In genomic region chr4:73335717-73336116, GRCh38 we compare ENCODE assay signal across 2 cellular contexts.
TF ChIP-seq lines count a peak whose summit lies in the region.

No MANE protein-coding gene starts in this region.

TF ChIP-seq in H1, 55 proteins besides CTCF, POLR2A, EP300 and RAD21 (continued from another document):
- TF ChIP-seq BCL11A (IDR thresholded peaks at IDR 0.05; ENCODE audit: low read depth in 2 of 2, low read length in 2 of 2) (no peak), NANOG (IDR thresholded peaks at IDR 0.05; ENCODE audit: insufficient read depth, low read depth, low read length, poor library complexity, severe bottlenecking) (no peak), SUZ12 (IDR thresholded peaks at IDR 0.05; ENCODE audit: low read length) (no peak), KDM4A (IDR thresholded peaks at IDR 0.05; ENCODE audit: low read depth, low read length, severe bottlenecking) (no peak), CBX8 (IDR thresholded peaks at IDR 0.05; ENCODE audit: borderline replicate concordance, low read depth, low read length) (no peak), PHF8 (conservative IDR thresholded peaks at IDR 0.05; ENCODE audit: low read depth, low read length) (no peak), TAF7 (optimal IDR thresholded peaks at IDR 0.05; ENCODE audit: borderline replicate concordance, low read depth, low read length) (no peak), SIX5 (IDR thresholded peaks at IDR 0.05; ENCODE audit: low read depth, low read length) (no peak), SRF (IDR thresholded peaks at IDR 0.05; ENCODE audit: low read depth, low read length) (no peak)

TF ChIP-seq in WTC11, 78 proteins besides CTCF, POLR2A, EP300 and RAD21 (continued from another document):
- TF ChIP-seq MAX (CRISPR knock-in tag; IDR thresholded peaks at IDR 0.05) (no peak), OVOL2 (CRISPR knock-in tag; IDR thresholded peaks at IDR 0.05; ENCODE audit: borderline replicate concordance) (no peak), SP1 (CRISPR knock-in tag; conservative IDR thresholded peaks at IDR 0.05) (no peak), ETV6 (CRISPR knock-in tag; IDR thresholded peaks at IDR 0.05) (no peak), IRF2 (CRISPR knock-in tag; IDR thresholded peaks at IDR 0.05; ENCODE audit: borderline replicate concordance, low read depth) (no peak), USF1 (CRISPR knock-in tag; IDR thresholded peaks at IDR 0.05) (no peak), RELA (CRISPR knock-in tag; IDR thresholded peaks at IDR 0.05; ENCODE audit: borderline replicate concordance) (no peak), CREB1 (CRISPR knock-in tag; IDR thresholded peaks at IDR 0.05) (no peak), ELF4 (CRISPR knock-in tag; IDR thresholded peaks at IDR 0.05; ENCODE audit: low read depth) (no peak), FOXJ3 (CRISPR knock-in tag; IDR thresholded peaks at IDR 0.05; ENCODE audit: borderline replicate concordance) (no peak), GTF2I (CRISPR knock-in tag; conservative IDR thresholded peaks at IDR 0.05) (no peak), NR2C2 (CRISPR knock-in tag; IDR thresholded peaks at IDR 0.05) (no peak), KAT7 (CRISPR knock-in tag; IDR thresholded peaks at IDR 0.05; ENCODE audit: borderline replicate concordance) (no peak), E2F5 (CRISPR knock-in tag; IDR thresholded peaks at IDR 0.05) (no peak), TP53 (CRISPR knock-in tag; IDR thresholded peaks at IDR 0.05) (no peak), ATF6 (CRISPR knock-in tag; IDR thresholded peaks at IDR 0.05) (no peak)
TF ChIP-seq in WTC11: peak in this region for 0.
